Comparison of ENCODE assay signal across 23 cellular contexts in genomic region chr15:47846911-47847310, GRCh38.
"Had no signal": no experiment of that assay in that cellular context is flagged by ENCODE, and none has a peak within 500 bp of the region (broad histone marks: within the 10 kb centered on the region; RNA-seq: fewer than 3 reads in every experiment).

No MANE protein-coding gene starts in this region.

- H3K27ac Mint-ChIP-seq: memory B cell; stimulated activated naive B cell treated with anti-CD40 and anti-IgM and Interleukin-4, amounts not matched to agents 10 μg/mL and 1 μg/mL and 100 μg/mL, for 72 hours; type B pancreatic cell had no signal

- H3K4me3 Mint-ChIP-seq: memory B cell; naive B cell; nephron; stimulated activated naive B cell treated with anti-CD40 and anti-IgM and Interleukin-4, amounts not matched to agents 10 μg/mL and 1 μg/mL and 100 μg/mL, for 72 hours; type B pancreatic cell had no signal

- H3K4me1 Mint-ChIP-seq: memory B cell; naive B cell; stimulated activated naive B cell treated with anti-CD40 and anti-IgM and Interleukin-4, amounts not matched to agents 10 μg/mL and 1 μg/mL and 100 μg/mL, for 72 hours had no signal

- H2AFZ ChIP-seq: parathyroid adenoma had no signal

- H3K9ac ChIP-seq: parathyroid adenoma had no signal

- H3K27ac ChIP-seq: coronary artery, gastrocnemius medialis, left ventricle myocardium inferior, lower lobe of right lung, parathyroid adenoma, psoas muscle, skin epidermis, stomach, thyroid gland, uterus had no signal

- H3K4me1 ChIP-seq: left ventricle myocardium inferior, lower lobe of right lung, parathyroid adenoma, stomach, thyroid gland, uterus had no signal

- H3K27me3 ChIP-seq: gastrocnemius medialis, stomach, thyroid gland, uterus had no signal

- ATAC-seq: esophagus mucosa; gastrocnemius medialis; psoas muscle; sciatic nerve; stimulated activated naive B cell treated with anti-CD40 and anti-IgM and Interleukin-4, amounts not matched to agents 10 μg/mL and 1 μg/mL and 100 μg/mL, for 72 hours had no signal

- DNase-seq: effector CD8-positive, alpha-beta T cell; gastrocnemius medialis; glutamatergic neuron; islet precursor cell; left ventricle myocardium inferior; lower lobe of right lung; naive B cell; psoas muscle; retina; stimulated activated CD4-positive, alpha-beta T cell treated with anti-CD3 and anti-CD28 coated beads, Interleukin-2, amount 100 ng/mL, for 24 hours; stimulated activated CD4-positive, alpha-beta T cell treated with anti-CD3 and anti-CD28 coated beads, Interleukin-4, amount 100 ng/mL, for 4 hours; stimulated activated naive B cell treated with anti-CD40 and anti-IgM and Interleukin-4, amounts not matched to agents 10 μg/mL and 1 μg/mL and 100 μg/mL, for 72 hours; stomach; thyroid gland; uterus had no signal

- H3K27me3 Mint-ChIP-seq: type B pancreatic cell had no signal

- H3K9me3 Mint-ChIP-seq: memory B cell, nephron, type B pancreatic cell had no signal

- H3K4me3 ChIP-seq: coronary artery, gastrocnemius medialis, left ventricle myocardium inferior, lower lobe of right lung, psoas muscle, skin epidermis, stomach, thyroid gland, uterus had no signal

- H3K9me3 ChIP-seq: gastrocnemius medialis, left ventricle myocardium inferior, lower lobe of right lung, psoas muscle, stomach, thyroid gland, uterus had no signal

- H3K79me2 ChIP-seq: parathyroid adenoma had no signal

- H3K36me3 Mint-ChIP-seq: memory B cell; naive B cell; stimulated activated naive B cell treated with anti-CD40 and anti-IgM and Interleukin-4, amounts not matched to agents 10 μg/mL and 1 μg/mL and 100 μg/mL, for 72 hours; type B pancreatic cell had no signal

- H3K36me3 ChIP-seq: gastrocnemius medialis, left ventricle myocardium inferior, lower lobe of right lung, stomach, thyroid gland, uterus had no signal
